ENCODE assay signal across 8 cellular contexts in the genomic region with DNA sequence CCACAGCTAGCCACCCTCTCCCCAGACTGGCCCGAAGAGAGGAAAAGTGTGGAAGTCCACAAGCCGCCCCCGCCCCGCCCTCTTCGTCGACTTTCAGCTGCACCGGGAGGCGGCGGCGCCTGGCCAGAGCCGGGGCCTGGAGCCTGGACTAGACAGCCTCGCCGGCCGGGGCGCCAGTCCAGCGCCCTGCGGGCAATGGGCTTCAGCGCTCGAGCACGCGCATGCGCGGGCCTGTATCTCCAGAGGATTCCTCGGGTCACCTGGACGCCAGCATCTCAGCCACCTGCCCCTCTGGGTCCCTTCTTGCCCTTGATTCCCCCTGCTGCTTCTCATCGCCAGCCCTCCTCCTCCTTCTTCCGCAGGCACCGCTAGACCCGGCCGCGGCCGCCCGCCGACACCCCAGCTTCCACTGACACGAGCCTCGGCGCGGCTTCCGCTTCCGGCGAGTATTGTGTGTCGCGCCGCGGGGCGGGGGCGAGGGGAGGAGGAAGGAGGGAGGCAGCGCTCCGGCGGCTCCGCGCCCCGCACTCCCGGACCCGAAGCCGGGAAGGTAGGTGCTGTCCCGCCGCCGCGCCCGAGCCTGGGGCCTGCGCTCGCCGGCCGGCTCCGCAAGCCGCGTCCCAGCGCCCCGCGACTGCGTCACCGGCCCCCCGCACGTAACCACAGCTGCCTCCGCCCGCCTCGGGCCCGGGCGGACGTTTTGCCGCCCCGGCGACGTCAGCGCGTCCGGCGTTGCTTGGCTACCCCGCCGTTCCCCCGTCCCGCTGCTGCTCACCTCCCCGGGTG. TPM values are rescaled to one million over a fixed set of nuclear protein-coding genes. Genes with fewer than 3 reads are reported as not detected.
DNase-seq lines count a peak whose midpoint lies in the region; ATAC-seq and TF ChIP-seq lines count a peak whose summit lies in the region.

A gene (plus strand): TSS at position 482 of the 786 bp plus-strand sequence. CDS start 2,391 bp downstream, outside the sequence.

- H3K27me3 Mint-ChIP-seq in activated naive CD4-positive, alpha-beta T cell treated with anti-CD3 and anti-CD28 coated beads, Interleukin-2, amount 50 U/mL, for 24 hours = no peaks in the 10 kb centered on the region

- peak; percentile 72 for ATAC-seq in HG02571 (IDR thresholded peaks at IDR 0.05; ENCODE audit: unreplicated experiment)
- ATAC-seq in omental fat pad (ENCODE audit: low FRiP score) = peak; percentile 82

- peak within 1 kb of the TSS; percentile 96 for H3K27ac Mint-ChIP-seq in activated naive CD4-positive, alpha-beta T cell treated with anti-CD3 and anti-CD28 coated beads, Interleukin-2, amount 50 U/mL, for 24 hours

- peak within 1 kb of the TSS; percentile 75 for H3K27ac ChIP-seq in temporal lobe (ENCODE audit: low read depth, low read length)

- peaks cover 20% of the 10 kb centered on the region for H3K36me3 Mint-ChIP-seq in activated naive CD4-positive, alpha-beta T cell treated with anti-CD3 and anti-CD28 coated beads, Interleukin-2, amount 50 U/mL, for 24 hours

- H3K9me3 Mint-ChIP-seq in activated naive CD4-positive, alpha-beta T cell treated with anti-CD3 and anti-CD28 coated beads, Interleukin-2, amount 50 U/mL, for 24 hours = no peaks in the 10 kb centered on the region

- peaks cover 64% of the 10 kb centered on the region for H3K4me1 Mint-ChIP-seq in activated naive CD4-positive, alpha-beta T cell treated with anti-CD3 and anti-CD28 coated beads, Interleukin-2, amount 50 U/mL, for 24 hours

- H3K4me3 ChIP-seq in GM08714 (ENCODE audit: low read length) = peak within 1 kb of the TSS; percentile 93

- no peak for TF ChIP-seq CTCF in omental fat pad (IDR thresholded peaks at IDR 0.05)

- H3K4me3 Mint-ChIP-seq in activated naive CD4-positive, alpha-beta T cell treated with anti-CD3 and anti-CD28 coated beads, Interleukin-2, amount 50 U/mL, for 24 hours = peak within 1 kb of the TSS; percentile 96

- peak; percentile 45 for DNase-seq in NCI-H1048 (lab: John Stamatoyannopoulos, UW)
- peak; percentile 56 for DNase-seq in SKM-1 (lab: John Stamatoyannopoulos, UW; ENCODE audit: unreplicated experiment)
- DNase-seq in globus pallidus (ENCODE audit: low spot score) = peak; percentile 88
- peak; percentile 60 for DNase-seq in omental fat pad (ENCODE audit: low spot score)

RNA-seq across cellular contexts. Expression of the gene that starts here (rescaled TPM):
- 10 to 100 TPM; 10.4 to 17.2 (median 15.2) TPM for total RNA-seq in omental fat pad
- 5.9 TPM for total RNA-seq in temporal lobe

Comparison
In these comparisons a context has a peak if more than half of its experiments do, and no peak if none do; other contexts are left out.
1. Peak in every context shown above with its lines: DNase-seq, ATAC-seq, H3K4me3 ChIP-seq and H3K27ac ChIP-seq.